20 cellular contexts compared by ENCODE assay signal in the genomic region with DNA sequence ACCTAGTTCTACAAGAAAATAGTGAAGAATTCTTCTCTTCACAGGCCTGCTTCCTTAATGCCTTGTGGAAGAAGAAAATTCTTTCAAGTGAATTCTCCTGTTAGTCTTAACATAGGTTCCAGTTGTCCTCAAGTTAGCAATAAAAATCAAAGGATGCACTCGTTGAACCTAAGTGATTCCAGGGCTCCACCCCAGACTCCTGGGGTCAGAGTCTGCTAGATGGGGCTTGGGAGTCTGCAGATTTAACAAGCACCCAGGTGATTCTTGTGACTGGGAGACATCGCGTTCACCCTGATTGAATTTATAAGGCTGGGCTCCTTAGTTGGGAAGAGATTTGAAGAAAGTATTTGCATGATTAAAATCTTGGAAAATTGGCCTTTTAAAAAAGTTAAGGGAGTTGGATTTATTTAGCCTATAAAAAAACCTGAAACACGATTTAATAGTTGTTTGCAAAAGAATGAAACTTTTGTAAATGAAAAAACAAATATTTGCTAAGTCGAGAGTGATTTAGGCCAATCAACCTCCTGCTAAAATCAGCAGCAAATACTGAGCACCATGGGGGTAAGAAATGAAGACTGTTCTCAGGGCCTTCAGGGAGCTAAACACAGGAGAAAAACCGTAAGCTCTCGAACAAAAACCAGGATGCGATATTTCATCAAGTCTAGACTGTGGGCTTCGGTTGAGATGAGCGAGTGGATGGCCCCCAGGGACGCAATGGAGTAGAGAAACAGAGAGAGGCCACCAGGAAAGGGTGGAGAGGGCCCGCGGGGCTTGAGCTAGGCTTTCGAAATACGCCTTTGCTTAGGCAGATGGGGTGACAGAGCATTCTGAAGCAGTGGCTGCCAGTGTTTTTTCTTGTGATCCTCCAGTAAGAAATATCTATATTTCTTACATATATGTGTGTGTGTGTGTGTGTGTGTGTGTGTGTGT.
DNase-seq lines count a peak whose midpoint lies in the region; ATAC-seq, FAIRE-seq and TF ChIP-seq lines count a peak whose summit lies in the region.
"Had no signal": no experiment of that assay in that cellular context is flagged by ENCODE, and none has a peak within 500 bp of the region (broad histone marks: within the 10 kb centered on the region; RNA-seq: fewer than 3 reads in every experiment).

No MANE protein-coding gene starts in this region.

- H3K9me2 ChIP-seq in PC-3 (replicated peaks; ENCODE audit: low read length) = no peaks in the 10 kb centered on the region

- peaks cover 66% of the 10 kb centered on the region for H3K79me2 ChIP-seq in PC-3 (ENCODE audit: low read length)

- H3K9me3 ChIP-seq in PC-3 (ENCODE audit: low read length) (no peaks in the 10 kb centered on the region), small intestine (ENCODE audit: control insufficient read depth, low read depth) (no peaks in the 10 kb centered on the region)
- H3K9me3 ChIP-seq: Peyer's patch, upper lobe of left lung had no signal

- no TSS peak for BruUV-seq in PC-3 (replicated peaks; lab: Mats Ljungman, UMichigan)

- peak overlapping the region; percentile 55 for H3K9ac ChIP-seq in PC-3 (ENCODE audit: low read length)

- no peaks in the 10 kb centered on the region for H4K20me1 ChIP-seq in PC-3 (ENCODE audit: low read length)

- CTCF ChIA-PET in PC-3 (lab: Charles Lee) = interaction anchor here (0.6 kb wide), 1 partner anchor 48 kb away, joined by 3 read pairs; no protein-coding TSS in a partner anchor

- H3K27me3 ChIP-seq in PC-3 (ENCODE audit: low read length) = no peaks in the 10 kb centered on the region
- H3K27me3 ChIP-seq in small intestine (ENCODE audit: control insufficient read depth in 2 of 2, insufficient read depth in 2 of 2, low read length in 2 of 2) = no peaks in the 10 kb centered on the region
- H3K27me3 ChIP-seq: Peyer's patch, upper lobe of left lung had no signal

- no peaks in the 10 kb centered on the region for H3F3A ChIP-seq in PC-3 (ENCODE audit: low read length, unreplicated experiment)

- H2AFZ ChIP-seq in PC-3 (ENCODE audit: low read length) = no peak overlapping the region

- H3K27ac ChIP-seq in PC-3 (ENCODE audit: low read length) (peak overlapping the region; percentile 88), small intestine (ENCODE audit: low read depth in 1 of 2, low read length in 1 of 2) (no peak overlapping the region)
- H3K27ac ChIP-seq: Peyer's patch, upper lobe of left lung had no signal

- no peak for TF ChIP-seq CTCF in PC-3 (conservative IDR thresholded peaks at IDR 0.05; ENCODE audit: low read depth, low read length)

- 63 to 81% (median 72%) methylated on average over 15 of the region's 15 CpGs for WGBS in small intestine, 3 donors

- H3K4me3 ChIP-seq in PC-3 (ENCODE audit: low read length) (no peak overlapping the region), small intestine (ENCODE audit: low read depth in 1 of 2, low read length in 2 of 2) (no peak overlapping the region)
- H3K4me3 ChIP-seq: K562, Peyer's patch, upper lobe of left lung had no signal

- ATAC-seq in Right ventricle myocardium superior (ENCODE audit: poor library complexity) = peak; percentile 45
- ATAC-seq in left cardiac atrium = no peak
- ATAC-seq in PC-3 = peak; percentile 71
- ATAC-seq in left colon = peak; percentile 98
- no peak for ATAC-seq in HG03045 (IDR thresholded peaks at IDR 0.05; ENCODE audit: unreplicated experiment)
- ATAC-seq: effector memory CD8-positive, alpha-beta T cell; K562 had no signal

- POLR2A ChIA-PET in PC-3 (lab: Charles Lee; ENCODE audit: unreplicated experiment) = interaction anchor here (1.0 kb wide), 1 partner anchor 34 kb away, joined by 3 read pairs; no protein-coding TSS in a partner anchor

- H3K4me2 ChIP-seq in PC-3 (ENCODE audit: low read length) = peak overlapping the region; percentile 64

- peaks cover 10% of the 10 kb centered on the region for H3K36me3 ChIP-seq in PC-3 (ENCODE audit: low read depth, low read length)
- H3K36me3 ChIP-seq in small intestine (ENCODE audit: control insufficient read depth in 2 of 2, insufficient read depth in 2 of 2, low read length in 2 of 2) = no peaks in the 10 kb centered on the region
- H3K36me3 ChIP-seq: Peyer's patch, upper lobe of left lung had no signal

- no peak for FAIRE-seq in small intestine (lab: Jason Lieb, UNC)
- FAIRE-seq: K562, TTC549 had no signal

- DNase-seq in Right ventricle myocardium superior (peak; percentile 63), left cardiac atrium (no peak), PC-3 (peak; percentile 19), left colon (peak; percentile 35 to 44), small intestine (peak; percentile 67), HUDEP-2 (lab: John Stamatoyannopoulos, UW; ENCODE audit: unreplicated experiment in 76 of 76) (no peak)
- no peak for DNase-seq in stimulated activated naive CD4-positive, alpha-beta T cell treated with Interleukin-2 at 50 U/mL for 16 hours (lab: John Stamatoyannopoulos, UW)
- DNase-seq: activated CD4-positive, alpha-beta T cell treated with anti-CD3 and anti-CD28 coated beads, Interleukin-2, amount 10 ng/mL, durations not matched to agents 7 days and 5 days; amygdala; CD4-positive, alpha-beta T cell; DMS79; effector memory CD8-positive, alpha-beta T cell; NCI-H1092 treated with DMSO at 0.1 percent for 48 hours; NCI-H2171; Peyer's patch; stimulated activated CD4-positive, alpha-beta T cell treated with anti-CD3 and anti-CD28 coated beads, Interleukin-1b, Interleukin-23, amount 100 ng/mL, for 48 hours; upper lobe of left lung had no signal

- intact Hi-C loops in Right ventricle myocardium superior (cut with DNase I) (no loop called here), left cardiac atrium (cut with DNase I) (no loop called here), PC-3 (cut with micrococcal nuclease) (loop anchor here (1.0 to 5.0 kb wide), 3 partner anchors 35 to 265 kb away; no protein-coding TSS in a partner anchor), left colon (cut with DNase I, micrococcal nuclease) (no loop called here)

- H3K4me1 ChIP-seq in PC-3 (ENCODE audit: insufficient read depth, low read length) (peaks cover 13% of the 10 kb centered on the region), small intestine (ENCODE audit: control insufficient read depth in 2 of 2, insufficient read depth in 1 of 2, low read depth in 1 of 2, low read length in 1 of 2) (no peaks in the 10 kb centered on the region)

Comparison
In these comparisons a context has a peak if more than half of its experiments do, and no peak if none do; other contexts are left out.
1. ATAC-seq: peak in Right ventricle myocardium superior (single experiment), PC-3 (single experiment) and left colon (single experiment); none in left cardiac atrium (0 of 2) and HG03045 (single experiment).
2. DNase-seq: peak in Right ventricle myocardium superior (single experiment), PC-3 (single experiment), left colon (2 of 2) and small intestine (single experiment); none in left cardiac atrium (single experiment), stimulated activated naive CD4-positive, alpha-beta T cell treated with Interleukin-2 at 50 U/mL for 16 hours (single experiment) and HUDEP-2 (0 of 76).